1 cellular context compared by ENCODE assay signal in the genomic region with DNA sequence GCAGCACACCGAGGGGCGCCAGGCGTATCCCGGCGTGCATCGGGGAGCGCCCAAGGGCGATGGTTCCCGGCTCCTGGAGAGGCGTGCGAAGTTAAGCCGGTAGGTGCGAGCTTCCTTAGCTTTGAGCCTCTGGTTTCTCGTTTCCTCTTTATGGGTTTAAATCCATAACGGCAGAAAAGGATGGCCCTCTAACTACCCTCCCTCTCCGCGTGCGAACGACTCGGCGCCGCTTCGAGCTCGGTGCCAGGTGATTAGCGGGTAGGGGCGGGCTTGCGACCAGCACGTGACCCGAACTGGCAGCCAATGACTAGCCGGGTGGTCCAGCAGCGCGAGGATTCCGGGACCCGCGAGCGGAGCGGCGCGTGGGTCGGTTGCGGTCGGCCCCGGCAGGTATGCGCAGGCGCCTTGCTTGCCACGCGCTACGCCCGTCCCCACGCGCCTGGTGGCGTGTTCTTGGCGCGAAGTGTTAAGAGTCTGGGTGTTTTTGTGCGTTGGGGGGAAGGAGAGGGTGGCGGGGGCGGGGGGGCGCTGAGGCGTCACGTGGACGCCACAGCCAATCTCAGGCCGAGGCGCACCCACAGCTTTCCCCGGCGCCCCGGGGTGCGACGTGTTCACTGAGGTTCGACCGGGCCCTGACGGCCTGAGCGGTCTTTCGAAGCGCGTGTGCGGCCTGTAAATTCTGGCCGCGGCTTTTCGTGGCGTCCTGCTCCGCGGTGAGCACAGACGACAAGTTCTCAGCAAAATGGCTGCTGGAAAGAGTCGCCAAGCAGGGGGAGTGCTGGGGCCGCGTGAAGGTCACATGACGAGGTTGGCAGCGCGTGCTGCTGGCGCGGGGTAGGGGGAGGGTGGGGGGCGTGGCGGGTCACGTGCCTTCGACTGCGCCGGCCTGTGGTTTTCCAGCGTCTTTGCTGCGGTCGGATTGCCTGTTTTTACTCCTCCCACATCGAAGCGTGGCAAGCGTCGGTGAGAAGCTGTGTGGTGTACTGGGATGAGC.
TF ChIP-seq lines count a peak whose summit lies in the region.

No MANE protein-coding gene starts in this region.

TF ChIP-seq in HepG2, 621 proteins besides CTCF, POLR2A, EP300 and RAD21 (continued from another document and continues in another):
- TF ChIP-seq PAXIP1 (CRISPR knock-in tag; conservative IDR thresholded peaks at IDR 0.05) (peak; percentile 39), ARID4A (CRISPR knock-in tag; IDR thresholded peaks at IDR 0.05; ENCODE audit: borderline replicate concordance) (peak; percentile 70; the same call in 1 of the 2 replicates), ELF1 (CRISPR knock-in tag; IDR thresholded peaks at IDR 0.05) (peak; percentile 11; the same call in 1 of the 2 replicates), ZNF883 (CRISPR knock-in tag; IDR thresholded peaks at IDR 0.05; ENCODE audit: not compliant biosample characterization) (peak; percentile 99), ZNF331 (CRISPR knock-in tag; IDR thresholded peaks at IDR 0.05) (no peak; the same call in 1 of the 2 replicates), ZMYM4 (CRISPR knock-in tag; IDR thresholded peaks at IDR 0.05) (peak; percentile 93), FUBP1 (CRISPR knock-in tag; IDR thresholded peaks at IDR 0.05; ENCODE audit: borderline replicate concordance) (no peak), RARA (CRISPR knock-in tag; IDR thresholded peaks at IDR 0.05) (peak; percentile 56), ZNF317 (CRISPR knock-in tag; IDR thresholded peaks at IDR 0.05) (peak; percentile 90), ZNF598 (CRISPR knock-in tag; IDR thresholded peaks at IDR 0.05; ENCODE audit: borderline replicate concordance) (peak; percentile 97; the same call in 1 of the 2 replicates), FOXK1 (CRISPR knock-in tag; IDR thresholded peaks at IDR 0.05; ENCODE audit: borderline replicate concordance, low read depth) (no peak; the same call in 1 of the 2 replicates), YY1 (IDR thresholded peaks at IDR 0.05; ENCODE audit: insufficient read depth, insufficient replicate concordance, low read depth, low read length) (peak; percentile 85), ZBTB7B (CRISPR knock-in tag; IDR thresholded peaks at IDR 0.05) (peak; percentile 86), MYNN (CRISPR knock-in tag; IDR thresholded peaks at IDR 0.05; ENCODE audit: low read depth) (peak; percentile 92; the same call in 1 of the 2 replicates), ZNF674 (CRISPR knock-in tag; IDR thresholded peaks at IDR 0.05; ENCODE audit: low read depth) (0 out of 2 replicates have a peak, but pooled peaks have one; percentile 20), GLI4 (CRISPR knock-in tag; IDR thresholded peaks at IDR 0.05; ENCODE audit: borderline replicate concordance) (peak; percentile 97), KDM5B (CRISPR knock-in tag; IDR thresholded peaks at IDR 0.05; ENCODE audit: borderline replicate concordance) (peak; percentile 100), ATF4 (CRISPR knock-in tag; IDR thresholded peaks at IDR 0.05) (peak in 1 of 2 experiments; percentile 78; a peak in 2 of 4 replicates), ZNF775 (CRISPR knock-in tag; IDR thresholded peaks at IDR 0.05; ENCODE audit: borderline replicate concordance) (peak; percentile 92; the same call in 1 of the 2 replicates), ARNTL (CRISPR knock-in tag; IDR thresholded peaks at IDR 0.05) (peak; percentile 68), SMARCC2 (IDR thresholded peaks at IDR 0.05) (no peak), SP4 (CRISPR knock-in tag; IDR thresholded peaks at IDR 0.05) (peak; percentile 84), YEATS4 (CRISPR knock-in tag; IDR thresholded peaks at IDR 0.05; ENCODE audit: borderline replicate concordance) (peak; percentile 70; the same call in 1 of the 2 replicates), PHB2 (IDR thresholded peaks at IDR 0.05; ENCODE audit: partially characterized antibody) (no peak), ZBTB1 (CRISPR knock-in tag; IDR thresholded peaks at IDR 0.05; ENCODE audit: borderline replicate concordance) (peak; percentile 37; the same call in 1 of the 2 replicates), HNRNPH1 (optimal IDR thresholded peaks at IDR 0.05; ENCODE audit: low read depth, low read length) (no peak), ZNF407 (CRISPR knock-in tag; IDR thresholded peaks at IDR 0.05; ENCODE audit: not compliant biosample characterization) (peak; percentile 100)
- TF ChIP-seq, protein P1, sequence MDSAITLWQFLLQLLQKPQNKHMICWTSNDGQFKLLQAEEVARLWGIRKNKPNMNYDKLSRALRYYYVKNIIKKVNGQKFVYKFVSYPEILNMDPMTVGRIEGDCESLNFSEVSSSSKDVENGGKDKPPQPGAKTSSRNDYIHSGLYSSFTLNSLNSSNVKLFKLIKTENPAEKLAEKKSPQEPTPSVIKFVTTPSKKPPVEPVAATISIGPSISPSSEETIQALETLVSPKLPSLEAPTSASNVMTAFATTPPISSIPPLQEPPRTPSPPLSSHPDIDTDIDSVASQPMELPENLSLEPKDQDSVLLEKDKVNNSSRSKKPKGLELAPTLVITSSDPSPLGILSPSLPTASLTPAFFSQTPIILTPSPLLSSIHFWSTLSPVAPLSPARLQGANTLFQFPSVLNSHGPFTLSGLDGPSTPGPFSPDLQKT (CRISPR knock-in tag; IDR thresholded peaks at IDR 0.05; ENCODE audit: borderline replicate concordance), result peak; percentile 85; the same call in 1 of the 2 replicates
- TF ChIP-seq, protein P2, sequence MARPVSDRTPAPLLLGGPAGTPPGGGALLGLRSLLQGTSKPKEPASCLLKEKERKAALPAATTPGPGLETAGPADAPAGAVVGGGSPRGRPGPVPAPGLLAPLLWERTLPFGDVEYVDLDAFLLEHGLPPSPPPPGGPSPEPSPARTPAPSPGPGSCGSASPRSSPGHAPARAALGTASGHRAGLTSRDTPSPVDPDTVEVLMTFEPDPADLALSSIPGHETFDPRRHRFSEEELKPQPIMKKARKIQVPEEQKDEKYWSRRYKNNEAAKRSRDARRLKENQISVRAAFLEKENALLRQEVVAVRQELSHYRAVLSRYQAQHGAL (CRISPR knock-in tag; IDR thresholded peaks at IDR 0.05; ENCODE audit: not compliant biosample characterization), result peak; percentile 85
